Comparison of ENCODE assay signal across 9 cellular contexts in the genomic region with DNA sequence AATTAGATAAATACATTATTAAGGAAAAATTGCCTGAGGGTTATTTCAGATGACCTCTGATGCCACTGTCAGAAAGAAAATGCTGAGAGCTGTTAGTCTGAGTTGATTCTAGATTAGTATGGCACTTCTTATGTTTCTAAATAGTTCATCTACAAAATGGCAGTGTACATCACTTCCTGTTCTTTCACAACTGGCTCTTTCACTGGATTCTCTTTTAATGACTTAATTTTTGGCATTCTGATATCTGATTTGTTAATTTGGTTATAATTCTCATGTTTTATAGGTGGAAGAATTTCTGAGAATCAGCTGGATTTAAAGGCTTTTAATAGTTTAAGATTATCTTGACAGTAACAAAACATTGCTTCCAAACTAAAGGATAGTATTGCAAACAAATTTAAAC. TPM values are rescaled to one million over a fixed set of nuclear protein-coding genes. Genes with fewer than 3 reads are reported as not detected.
DNase-seq lines count a peak whose midpoint lies in the region; ATAC-seq, FAIRE-seq and TF ChIP-seq lines count a peak whose summit lies in the region.
"Had no signal": no experiment of that assay in that cellular context is flagged by ENCODE, and none has a peak within 500 bp of the region (broad histone marks: within the 10 kb centered on the region; RNA-seq: fewer than 3 reads in every experiment).

No MANE protein-coding gene starts in this region.

- TF ChIP-seq EP300 in A549 (IDR thresholded peaks at IDR 0.05) = no peak
- TF ChIP-seq EP300 in HepG2 (IDR thresholded peaks at IDR 0.05; ENCODE audit: low read depth in 2 of 2, low read length in 2 of 2) = no peak
- TF ChIP-seq EP300 in HepG2 (CRISPR knock-in tag; IDR thresholded peaks at IDR 0.05; ENCODE audit: borderline replicate concordance) = no peak

- TF ChIP-seq CTCF in A549 (IDR thresholded peaks at IDR 0.05) (no peak), HepG2 (CRISPR knock-in tag; IDR thresholded peaks at IDR 0.05) (no peak), tibial artery (IDR thresholded peaks at IDR 0.05) (no peak)

- TF ChIP-seq RAD21 in A549 (conservative IDR thresholded peaks at IDR 0.05 in 1 of 2, IDR thresholded peaks at IDR 0.05 in 1 of 2) = no peak
- no peak for TF ChIP-seq RAD21 in HepG2 (CRISPR knock-in tag; IDR thresholded peaks at IDR 0.05)

- H3K9ac ChIP-seq in adipocyte (ENCODE audit: low read length) (peak overlapping the region; percentile 62), HepG2 (ENCODE audit: insufficient read depth, low read depth, low read length) (no peak overlapping the region)

- H3K9me3 ChIP-seq in A549 = no peaks in the 10 kb centered on the region
- H3K9me3 ChIP-seq in adipocyte (ENCODE audit: control insufficient read depth, low read length) = no peaks in the 10 kb centered on the region
- no peaks in the 10 kb centered on the region for H3K9me3 ChIP-seq in HepG2 (ENCODE audit: low read length)
- H3K9me3 ChIP-seq in tibial artery = no peaks in the 10 kb centered on the region

- POLR2A ChIA-PET in A549 (lab: Yijun Ruan, JAX) (no interaction called here), HepG2 (lab: Yijun Ruan, JAX) (no interaction called here)

- DNase-seq in A549 (ENCODE audit: low read depth in 1 of 2, low spot score in 1 of 2) = no peak
- DNase-seq in GM12891 (ENCODE audit: insufficient read length, low spot score) = no peak
- peak; percentile 71 for DNase-seq in adipocyte (ENCODE audit: low read depth)
- DNase-seq in HepG2 (ENCODE audit: low spot score) = no peak
- DNase-seq in NCI-H1930 (lab: John Stamatoyannopoulos, UW) = no peak
- DNase-seq in tibial artery = no peak
- no peak for DNase-seq in NCI-H526 treated with DMSO at 0.1 percent for 48 hours (lab: John Stamatoyannopoulos, UW)
- DNase-seq: NCI-H524 treated with DMSO at 0.1 percent for 48 hours had no signal

- CTCF ChIA-PET in A549 (lab: Yijun Ruan, JAX) = interaction anchor here (2.5 kb wide), 1 partner anchor 24 kb away, joined by 9 read pairs; no protein-coding TSS in a partner anchor
- CTCF ChIA-PET in HepG2 (lab: Yijun Ruan, JAX; ENCODE audit: low intra/inter-chr PET ratio, low total read pairs) = no interaction called here

- peak overlapping the region; percentile 76 for H3K4me2 ChIP-seq in A549
- peak overlapping the region; percentile 67 for H3K4me2 ChIP-seq in HepG2 (ENCODE audit: low read depth, low read length)

- H3K79me2 ChIP-seq in HepG2 (ENCODE audit: insufficient read depth, low read length) = peaks cover 68% of the 10 kb centered on the region

- BruUV-seq in HepG2 (replicated peaks; lab: Mats Ljungman, UMichigan) = no TSS peak

- H4K20me1 ChIP-seq in HepG2 (ENCODE audit: insufficient read depth, low read length) = peaks cover 38% of the 10 kb centered on the region

- in situ Hi-C loops in HepG2 (cut with HindIII; ENCODE audit: extremely low pct_ligation_motif_present, low pct_unique_long_range_greater_than_20kb) = no loop called here

- intact Hi-C loops in HepG2 (cut with micrococcal nuclease; ENCODE audit: unreplicated experiment) (no loop called here), tibial artery (cut with DNase I; ENCODE audit: low total_unique reads) (loop anchor here (5.0 kb wide), 1 partner anchor 576 kb away; no protein-coding TSS in a partner anchor)

- H3K4me3 ChIP-seq in A549 (no peak overlapping the region), adipocyte (ENCODE audit: low read length) (peak overlapping the region; percentile 99), HepG2 (replicated peaks in 1 of 3; ENCODE audit: insufficient read depth in 1 of 3, low read depth in 2 of 3, low read length in 3 of 3) (peak overlapping the region in 2 of 3 experiments; percentile 34 to 86; a peak in 3 of 6 replicates), tibial artery (no peak overlapping the region)

- FAIRE-seq in A549 (lab: Jason Lieb, UNC) (peak; percentile 43), GM12891 (lab: Jason Lieb, UNC) (no peak), HepG2 (lab: Jason Lieb, UNC) (peak; percentile 36)

- H3K4me1 ChIP-seq in A549 (peaks cover 26% of the 10 kb centered on the region), adipocyte (ENCODE audit: control insufficient read depth, insufficient read depth, low read length) (peaks cover 26% of the 10 kb centered on the region), HepG2 (ENCODE audit: insufficient read depth, low read length) (peaks cover 48% of the 10 kb centered on the region), tibial artery (peaks cover 0 to 34% (median 18%) of the 10 kb centered on the region in 4 donors)

- ATAC-seq in A549 (no peak), HepG2 (no peak), GM21526 (IDR thresholded peaks at IDR 0.05; ENCODE audit: low FRiP score, unreplicated experiment) (no peak)

- H3K27ac ChIP-seq in A549 (no peak overlapping the region), HepG2 (ENCODE audit: extremely low read length, insufficient read depth, low read length) (no peak overlapping the region), tibial artery (peak overlapping the region in 1 of 2 donors; percentile 10)

- H3K27me3 ChIP-seq in adipocyte (replicated peaks; ENCODE audit: control insufficient read depth, insufficient read depth, low read length) (no peaks in the 10 kb centered on the region), HepG2 (ENCODE audit: control insufficient read depth in 1 of 2, insufficient read depth in 2 of 2, low read length in 2 of 2) (no peaks in the 10 kb centered on the region; a peak in 1 of 5 replicates), tibial artery (no peaks in the 10 kb centered on the region)

- TF ChIP-seq POLR2A in A549 (IDR thresholded peaks at IDR 0.05; ENCODE audit: low read length) = no peak
- no peak for TF ChIP-seq POLR2A in GM12891 (IDR thresholded peaks at IDR 0.05; ENCODE audit: low read depth, low read length)
- no peak for TF ChIP-seq POLR2A in HepG2 (IDR thresholded peaks at IDR 0.05; ENCODE audit: insufficient read depth in 1 of 2, low read depth in 2 of 2, low read length in 2 of 2)

- no peak overlapping the region for H2AFZ ChIP-seq in HepG2 (ENCODE audit: low read length)

- no peaks in the 10 kb centered on the region for H3K36me3 ChIP-seq in adipocyte (ENCODE audit: control insufficient read depth, insufficient read depth, low read length, severe bottlenecking)
- peaks cover 0 to 1% of the 10 kb centered on the region in 2 experiments; a peak in 3 of 5 replicates for H3K36me3 ChIP-seq in HepG2 (replicated peaks in 1 of 2; ENCODE audit: control insufficient read depth in 1 of 2, insufficient read depth in 2 of 2, low read length in 2 of 2)
- peaks cover 0 to under 1% (median under 1%) of the 10 kb centered on the region in 3 donors for H3K36me3 ChIP-seq in tibial artery

TF ChIP-seq in A549, 52 proteins besides CTCF, POLR2A, EP300 and RAD21 (continues in another document):
- TF ChIP-seq ZC3H11A (IDR thresholded peaks at IDR 0.05) (no peak), RCOR1 (IDR thresholded peaks at IDR 0.05; ENCODE audit: low read depth, low read length) (no peak), EHF (CRISPR knock-in tag; IDR thresholded peaks at IDR 0.05) (no peak), HDAC2 (IDR thresholded peaks at IDR 0.05) (no peak), CBX8 (IDR thresholded peaks at IDR 0.05) (no peak), HEYL (CRISPR knock-in tag; IDR thresholded peaks at IDR 0.05) (no peak)

TF ChIP-seq in GM12891, 5 proteins besides CTCF, POLR2A, EP300 and RAD21:
- TF ChIP-seq POU2F2 (IDR thresholded peaks at IDR 0.05; ENCODE audit: low read depth, low read length) = no peak
- no peak for TF ChIP-seq PAX5 (IDR thresholded peaks at IDR 0.05; ENCODE audit: insufficient read depth, low read length, severe bottlenecking)
- TF ChIP-seq POLR2AphosphoS5 (IDR thresholded peaks at IDR 0.05; ENCODE audit: low read depth, low read length) = no peak
- TF ChIP-seq SPI1 (IDR thresholded peaks at IDR 0.05; ENCODE audit: low read depth, low read length) = peak; percentile 49; the same call in 1 of the 2 replicates

TF ChIP-seq in HepG2, 621 proteins besides CTCF, POLR2A, EP300 and RAD21 (continues in another document):
- no peak for TF ChIP-seq MATR3 (CRISPR knock-in tag; IDR thresholded peaks at IDR 0.05)

RNA-seq across cellular contexts. Expression of a gene that starts 3.3 kb away (rescaled TPM):
- polyA plus RNA-seq in A549 (2011; rRNA removed) (46.7 and 47.1 TPM in 2 replicates), A549 (2017; fragmentation: RNase III; extraction: RNeasy Plus Mini Kit Qiagen cat#74134 plus additional on column Dnase treatment) (18.2 to 19.6 TPM (median 18.7 TPM) in 3 replicates), HepG2 (2011; rRNA removed) (10.3 and 14.1 TPM in 2 replicates)
- polyA plus RNA-seq in A549 (2012; cell fraction: cytosol; rRNA removed) = 4.8 and 5.8 TPM in 2 replicates
- polyA plus RNA-seq in A549 (2012; cell fraction: nucleus; rRNA removed) = 5.2 and 8.7 TPM in 2 replicates
- 57.5 and 62.1 TPM in 2 replicates for polyA minus RNA-seq in A549 (2011; rRNA and poly(A)+ RNA removed)
- polyA plus RNA-seq in GM12891 (2012; ENCODE audit: low read depth, missing spikeins) = 5.6 TPM
- total RNA-seq in HepG2 (2016; rRNA removed; fragmentation: Illumina TruSeq; extraction: Trizol) = 23.0 and 36.2 TPM in 2 replicates
- total RNA-seq in HepG2 (2016; cell fraction: cytosol; rRNA removed; fragmentation: Illumina TruSeq; extraction: Trizol; ENCODE audit: low read depth) = 7.0 and 9.1 TPM in 2 replicates
- total RNA-seq in HepG2 (2016; cell fraction: insoluble cytoplasmic fraction; rRNA removed; fragmentation: Illumina TruSeq; extraction: Trizol) = 23.9 and 35.6 TPM in 2 replicates
- 9.0 and 11.2 TPM in 2 replicates for total RNA-seq in HepG2 (2016; cell fraction: membrane; rRNA removed; fragmentation: Illumina TruSeq; extraction: Trizol)
- total RNA-seq in HepG2 (2016; cell fraction: nucleus; rRNA removed; fragmentation: Illumina TruSeq; extraction: Trizol) = 29.2 and 33.5 TPM in 2 replicates
- polyA plus RNA-seq in HepG2 (2011; cell fraction: cytosol; rRNA removed) = 4.6 and 8.1 TPM in 2 replicates
- polyA plus RNA-seq in HepG2 (2011; cell fraction: nucleus; rRNA removed) = 8.2 and 11.5 TPM in 2 replicates
- polyA plus RNA-seq in HepG2 (2012) = 12.5 and 13.0 TPM in 2 replicates
- polyA plus RNA-seq in HepG2 (2016; cell fraction: cytosol; fragmentation: Illumina TruSeq; extraction: Trizol; ENCODE audit: low read depth) = 0.34 and 0.37 TPM in 2 replicates
- 15.4 and 16.5 TPM in 2 replicates for polyA plus RNA-seq in HepG2 (2016; cell fraction: insoluble cytoplasmic fraction; fragmentation: Illumina TruSeq; extraction: Trizol; ENCODE audit: low read depth)
- 1.4 and 1.8 TPM in 2 replicates for polyA plus RNA-seq in HepG2 (2016; cell fraction: membrane; fragmentation: Illumina TruSeq; extraction: Trizol; ENCODE audit: low read depth)
- polyA plus RNA-seq in HepG2 (2016; cell fraction: nucleus; fragmentation: Illumina TruSeq; extraction: Trizol; ENCODE audit: insufficient read depth, low read depth) = 17.1 and 17.4 TPM in 2 replicates
- 18.5 and 31.2 TPM in 2 replicates for polyA minus RNA-seq in HepG2 (2011; rRNA and poly(A)+ RNA removed; ENCODE audit: low replicate concordance)
- 29.5 and 45.7 TPM in 2 replicates for polyA minus RNA-seq in HepG2 (2011; cell fraction: cytosol; rRNA and poly(A)+ RNA removed)
- 48.7 and 64.9 TPM in 2 replicates for polyA minus RNA-seq in HepG2 (2011; cell fraction: nucleus; rRNA and poly(A)+ RNA removed)

Comparison
In these comparisons a context has a peak if more than half of its experiments do, and no peak if none do; other contexts are left out.
1. H3K4me3 ChIP-seq: peak in adipocyte (single experiment) and HepG2 (2 of 3); none in A549 (single experiment) and tibial artery (0 of 2).